ENCODE assay signal across 39 cellular contexts in genomic region chr22:23353696-23354095, GRCh38.
"Had no signal": no experiment of that assay in that cellular context is flagged by ENCODE, and none has a peak within 500 bp of the region (broad histone marks: within the 10 kb centered on the region; RNA-seq: fewer than 3 reads in every experiment).

No MANE protein-coding gene starts in this region.

- DNase-seq: activated effector memory CD4-positive, alpha-beta T cell treated with anti-CD3 and anti-CD28 coated beads, Interleukin-2, amount 50 U/mL, for 16 hours; activated effector memory CD4-positive, alpha-beta T cell treated with Interleukin-2 at 50 U/mL for 16 hours; activated gamma-delta T cell; activated gamma-delta T cell treated with Interleukin-2 at 50 U/mL for 16 hours; activated naive CD4-positive, alpha-beta T cell; activated naive CD4-positive, alpha-beta T cell treated with anti-CD3 and anti-CD28 coated beads for 36 hours; activated naive CD4-positive, alpha-beta T cell treated with anti-CD3 and anti-CD28 coated beads, Interleukin-2, amount 10 ng/mL, durations not matched to agents 7 days and 5 days; activated naive CD4-positive, alpha-beta T cell treated with anti-CD3 and anti-CD28 coated beads, Interleukin-2, amount 50 U/mL, for 16 hours; activated naive CD4-positive, alpha-beta T cell treated with Interleukin-2 at 50 U/mL for 16 hours; activated naive CD8-positive, alpha-beta T cell treated with anti-CD3 and anti-CD28 coated beads for 36 hours; activated naive CD8-positive, alpha-beta T cell treated with anti-CD3 and anti-CD28 coated beads, Interleukin-2, amount 10 ng/mL, durations not matched to agents 7 days and 5 days; activated naive CD8-positive, alpha-beta T cell treated with anti-CD3 and anti-CD28 coated beads, Interleukin-2, amount 50 U/mL, for 24 hours; activated T-cell treated with anti-CD3 and anti-CD28 coated beads for 4 hours; activated T-cell treated with anti-CD3 and anti-CD28 coated beads, Interleukin-2, amount 50 U/mL, for 1 hour; activated T-cell treated with anti-CD3 and anti-CD28 coated beads, Interleukin-2, amount 50 U/mL, for 24 hours; activated T-cell treated with anti-CD3 and anti-CD28 coated beads, Interleukin-2, amount 50 U/mL, for 4 hours; activated T-cell treated with anti-CD3 and anti-CD28 coated beads, Interleukin-2, amount 50 U/mL, for 48 hours; activated T-cell treated with anti-CD3 and anti-CD28 coated beads, Interleukin-2, amount 50 U/mL, for 72 hours; adrenal gland; amniotic stem cell; amygdala; anterior cingulate cortex; aorta; body of pancreas; brain microvascular endothelial cell; caudate nucleus; central memory CD4-positive, alpha-beta T cell; cerebellar nuclear complex had no signal

- H3K36me3 ChIP-seq: adrenal gland, ascending aorta, brain microvascular endothelial cell, breast epithelium, cardiac muscle cell had no signal

- H3K36me3 Mint-ChIP-seq: activated naive CD4-positive, alpha-beta T cell treated with anti-CD3 and anti-CD28 coated beads, Interleukin-2, amount 10 ng/mL, durations not matched to agents 7 days and 5 days; activated naive CD4-positive, alpha-beta T cell treated with anti-CD3 and anti-CD28 coated beads, Interleukin-2, amount 50 U/mL, for 24 hours; activated naive CD4-positive, alpha-beta T cell treated with anti-CD3 and anti-CD28 coated beads, Interleukin-2, amount 50 U/mL, for 72 hours; activated naive CD8-positive, alpha-beta T cell; activated naive CD8-positive, alpha-beta T cell treated with anti-CD3 and anti-CD28 coated beads for 36 hours; activated naive CD8-positive, alpha-beta T cell treated with anti-CD3 and anti-CD28 coated beads, Interleukin-2, amount 10 ng/mL, durations not matched to agents 7 days and 5 days; brain had no signal

- H3K27ac ChIP-seq: adrenal gland, ascending aorta, body of pancreas, brain microvascular endothelial cell, breast epithelium, cardiac muscle cell had no signal

- H3K9me3 Mint-ChIP-seq: activated naive CD4-positive, alpha-beta T cell treated with anti-CD3 and anti-CD28 coated beads for 36 hours; activated naive CD4-positive, alpha-beta T cell treated with anti-CD3 and anti-CD28 coated beads, Interleukin-2, amount 10 ng/mL, durations not matched to agents 7 days and 5 days; activated naive CD4-positive, alpha-beta T cell treated with anti-CD3 and anti-CD28 coated beads, Interleukin-2, amount 50 U/mL, for 24 hours; activated naive CD4-positive, alpha-beta T cell treated with anti-CD3 and anti-CD28 coated beads, Interleukin-2, amount 50 U/mL, for 72 hours; activated naive CD8-positive, alpha-beta T cell treated with anti-CD3 and anti-CD28 coated beads for 36 hours; activated naive CD8-positive, alpha-beta T cell treated with anti-CD3 and anti-CD28 coated beads, Interleukin-2, amount 10 ng/mL, durations not matched to agents 7 days and 5 days; activated naive CD8-positive, alpha-beta T cell treated with anti-CD3 and anti-CD28 coated beads, Interleukin-2, amount 50 U/mL, for 24 hours; activated T-cell treated with anti-CD3 and anti-CD28 coated beads, Interleukin-2, amount 50 U/mL, for 24 hours; activated T-cell treated with anti-CD3 and anti-CD28 coated beads, Interleukin-2, amount 50 U/mL, for 4 hours; activated T-cell treated with anti-CD3 and anti-CD28 coated beads, Interleukin-2, amount 50 U/mL, for 72 hours; activated T-helper 1 cell treated with anti-CD3 and anti-CD28 coated beads, Interleukin-12 subunit alpha, Interleukin-12 subunit beta, Interleukin-2, Interleukin-4 antibody, amounts not matched to agents 30 ng/mL and 10 ng/mL and 1 ng/mL, durations not matched to agents 14 hours and 24 hours and 36 hours; activated T-helper 17 cell treated with anti-CD3 and anti-CD28 coated beads, Interleukin-2, amount 50 U/mL, for 72 hours; activated T-helper 2 cell treated with anti-CD3 and anti-CD28 coated beads, Interferon-gamma antibody, Interleukin-2, Interleukin-4, amounts not matched to agents 10 μg/mL and 5 μg/mL and 100 μg/mL, durations not matched to agents 14 hours and 24 hours and 36 hours; brain; central memory CD8-positive, alpha-beta T cell had no signal

- H3K27me3 ChIP-seq: adrenal gland, ascending aorta, body of pancreas, breast epithelium had no signal

- H3K4me3 ChIP-seq: adrenal gland, ascending aorta, body of pancreas, breast epithelium, cardiac muscle cell had no signal

- H3K4me1 ChIP-seq: adrenal gland, ascending aorta, body of pancreas, breast epithelium had no signal

- ATAC-seq: activated naive CD4-positive, alpha-beta T cell treated with anti-CD3 and anti-CD28 coated beads, Interleukin-2, amount 50 U/mL, for 72 hours; activated naive CD8-positive, alpha-beta T cell treated with anti-CD3 and anti-CD28 coated beads, Interleukin-2, amount 50 U/mL, for 24 hours; activated T-cell treated with anti-CD3 and anti-CD28 coated beads, Interleukin-2, amount 50 U/mL, for 4 hours; activated T-cell treated with anti-CD3 and anti-CD28 coated beads, Interleukin-2, amount 50 U/mL, for 72 hours; activated T-helper 17 cell treated with anti-CD3 and anti-CD28 coated beads, Interleukin-2, amount 50 U/mL, for 72 hours; body of pancreas had no signal

- H3K4me3 Mint-ChIP-seq: activated naive CD4-positive, alpha-beta T cell treated with anti-CD3 and anti-CD28 coated beads for 36 hours; activated naive CD4-positive, alpha-beta T cell treated with anti-CD3 and anti-CD28 coated beads, Interleukin-2, amount 10 ng/mL, durations not matched to agents 7 days and 5 days; activated naive CD4-positive, alpha-beta T cell treated with anti-CD3 and anti-CD28 coated beads, Interleukin-2, amount 50 U/mL, for 24 hours; activated naive CD8-positive, alpha-beta T cell; activated naive CD8-positive, alpha-beta T cell treated with anti-CD3 and anti-CD28 coated beads for 36 hours; activated naive CD8-positive, alpha-beta T cell treated with anti-CD3 and anti-CD28 coated beads, Interleukin-2, amount 50 U/mL, for 24 hours; activated T-cell treated with anti-CD3 and anti-CD28 coated beads, Interleukin-2, amount 50 U/mL, for 24 hours; activated T-cell treated with anti-CD3 and anti-CD28 coated beads, Interleukin-2, amount 50 U/mL, for 4 hours; activated T-cell treated with anti-CD3 and anti-CD28 coated beads, Interleukin-2, amount 50 U/mL, for 72 hours; activated T-helper 1 cell treated with anti-CD3 and anti-CD28 coated beads, Interleukin-12 subunit alpha, Interleukin-12 subunit beta, Interleukin-2, Interleukin-4 antibody, amounts not matched to agents 30 ng/mL and 10 ng/mL and 1 ng/mL, durations not matched to agents 14 hours and 24 hours and 36 hours; activated T-helper 17 cell treated with anti-CD3 and anti-CD28 coated beads, Interleukin-2, amount 50 U/mL, for 72 hours; brain; central memory CD8-positive, alpha-beta T cell had no signal

- H3K27ac Mint-ChIP-seq: activated naive CD4-positive, alpha-beta T cell treated with anti-CD3 and anti-CD28 coated beads for 36 hours; activated naive CD4-positive, alpha-beta T cell treated with anti-CD3 and anti-CD28 coated beads, Interleukin-2, amount 10 ng/mL, durations not matched to agents 7 days and 5 days; activated naive CD4-positive, alpha-beta T cell treated with anti-CD3 and anti-CD28 coated beads, Interleukin-2, amount 50 U/mL, for 24 hours; activated naive CD4-positive, alpha-beta T cell treated with anti-CD3 and anti-CD28 coated beads, Interleukin-2, amount 50 U/mL, for 72 hours; activated naive CD8-positive, alpha-beta T cell; activated naive CD8-positive, alpha-beta T cell treated with anti-CD3 and anti-CD28 coated beads for 36 hours; activated naive CD8-positive, alpha-beta T cell treated with anti-CD3 and anti-CD28 coated beads, Interleukin-2, amount 10 ng/mL, durations not matched to agents 7 days and 5 days; activated naive CD8-positive, alpha-beta T cell treated with anti-CD3 and anti-CD28 coated beads, Interleukin-2, amount 50 U/mL, for 24 hours; activated T-cell treated with anti-CD3 and anti-CD28 coated beads, Interleukin-2, amount 50 U/mL, for 24 hours; activated T-cell treated with anti-CD3 and anti-CD28 coated beads, Interleukin-2, amount 50 U/mL, for 72 hours; activated T-helper 1 cell treated with anti-CD3 and anti-CD28 coated beads, Interleukin-12 subunit alpha, Interleukin-12 subunit beta, Interleukin-2, Interleukin-4 antibody, amounts not matched to agents 30 ng/mL and 10 ng/mL and 1 ng/mL, durations not matched to agents 14 hours and 24 hours and 36 hours; activated T-helper 17 cell treated with anti-CD3 and anti-CD28 coated beads, Interleukin-2, amount 50 U/mL, for 72 hours; activated T-helper 2 cell treated with anti-CD3 and anti-CD28 coated beads, Interferon-gamma antibody, Interleukin-2, Interleukin-4, amounts not matched to agents 10 μg/mL and 5 μg/mL and 100 μg/mL, durations not matched to agents 14 hours and 24 hours and 36 hours; brain had no signal

- H3K4me1 Mint-ChIP-seq: activated naive CD4-positive, alpha-beta T cell treated with anti-CD3 and anti-CD28 coated beads, Interleukin-2, amount 50 U/mL, for 24 hours; activated naive CD8-positive, alpha-beta T cell treated with anti-CD3 and anti-CD28 coated beads for 36 hours; activated naive CD8-positive, alpha-beta T cell treated with anti-CD3 and anti-CD28 coated beads, Interleukin-2, amount 50 U/mL, for 24 hours; brain; central memory CD8-positive, alpha-beta T cell had no signal

- H3K9me3 ChIP-seq: adrenal gland, ascending aorta, body of pancreas, breast epithelium had no signal
